Comparison of ENCODE assay signal across 8 cellular contexts in genomic region chr11:65026810-65027209, GRCh38. TPM values are rescaled to one million over a fixed set of nuclear protein-coding genes. Genes with fewer than 3 reads are reported as not detected.
DNase-seq lines count a peak whose midpoint lies in the region; ATAC-seq and TF ChIP-seq lines count a peak whose summit lies in the region.

No MANE protein-coding gene starts in this region.

- peak overlapping the region; percentile 69 for H3K4me2 ChIP-seq in OCI-LY3 (ENCODE audit: low read length)

- no peaks in the 10 kb centered on the region for H3K9me3 Mint-ChIP-seq in CD4-positive, CD25-positive, alpha-beta regulatory T cell

- H3K27ac Mint-ChIP-seq in CD4-positive, CD25-positive, alpha-beta regulatory T cell, result peak overlapping the region; percentile 80 to 91 (median 81)

- no peaks in the 10 kb centered on the region for H3K9me3 ChIP-seq in CD4-positive, CD25-positive, alpha-beta regulatory T cell (ENCODE audit: control insufficient read depth in 2 of 2, low read length in 2 of 2)
- H3K9me3 ChIP-seq in OCI-LY3 (ENCODE audit: insufficient read depth, low read length) (no peaks in the 10 kb centered on the region), endocrine pancreas (ENCODE audit: control insufficient read depth, low read length) (no peaks in the 10 kb centered on the region), neutrophil (no peaks in the 10 kb centered on the region)

- peak overlapping the region; percentile 84 to 98 (median 86) for H3K4me3 Mint-ChIP-seq in CD4-positive, CD25-positive, alpha-beta regulatory T cell

- H3K79me2 ChIP-seq in OCI-LY3 (ENCODE audit: low read length), result no peaks in the 10 kb centered on the region

- peaks cover 1% of the 10 kb centered on the region for H3K36me3 ChIP-seq in CD4-positive, CD25-positive, alpha-beta regulatory T cell (ENCODE audit: control insufficient read depth, insufficient read depth, low read length)
- peaks cover 6% of the 10 kb centered on the region for H3K36me3 ChIP-seq in OCI-LY3 (replicated peaks; ENCODE audit: low read depth, low read length)
- H3K36me3 ChIP-seq in endocrine pancreas (ENCODE audit: control insufficient read depth, insufficient read depth, low read length), result no peaks in the 10 kb centered on the region
- H3K36me3 ChIP-seq in neutrophil, result no peaks in the 10 kb centered on the region

- no peaks in the 10 kb centered on the region for H3K27me3 ChIP-seq in CD4-positive, CD25-positive, alpha-beta regulatory T cell (ENCODE audit: control insufficient read depth, insufficient read depth, low read length)
- no peaks in the 10 kb centered on the region for H3K27me3 ChIP-seq in OCI-LY3 (ENCODE audit: low read depth, low read length)
- no peaks in the 10 kb centered on the region for H3K27me3 ChIP-seq in endocrine pancreas (ENCODE audit: control insufficient read depth, insufficient read depth, low read length)
- no peaks in the 10 kb centered on the region for H3K27me3 ChIP-seq in neutrophil

- H3K4me1 ChIP-seq in CD4-positive, CD25-positive, alpha-beta regulatory T cell (ENCODE audit: control insufficient read depth, insufficient read depth, low read length, poor library complexity, severe bottlenecking), result peaks cover 13% of the 10 kb centered on the region
- peaks cover 13% of the 10 kb centered on the region for H3K4me1 ChIP-seq in OCI-LY3 (ENCODE audit: low read length)
- peaks cover 5% of the 10 kb centered on the region for H3K4me1 ChIP-seq in endocrine pancreas (ENCODE audit: control insufficient read depth, insufficient read depth, low read length)
- peaks cover 30 to 33% of the 10 kb centered on the region in 2 experiments for H3K4me1 ChIP-seq in neutrophil (ENCODE audit: control insufficient read depth in 1 of 2, insufficient read depth in 1 of 2, low read depth in 1 of 2, low read length in 1 of 2)

- peak overlapping the region; percentile 20 for H3K4me3 ChIP-seq in CD4-positive, CD25-positive, alpha-beta regulatory T cell (ENCODE audit: low read depth, low read length)
- H3K4me3 ChIP-seq in OCI-LY3 (ENCODE audit: low read length) (peak overlapping the region; percentile 77), endocrine pancreas (ENCODE audit: control insufficient read depth, insufficient read depth, low read length) (peak overlapping the region; percentile 50), neutrophil (ENCODE audit: low read depth in 1 of 2, low read length in 1 of 2) (peak overlapping the region; percentile 80 to 82)

- H3K36me3 Mint-ChIP-seq in CD4-positive, CD25-positive, alpha-beta regulatory T cell, result no peaks in the 10 kb centered on the region

- peak overlapping the region; percentile 95 for H2AFZ ChIP-seq in OCI-LY3 (ENCODE audit: low read depth, low read length)

- peak overlapping the region; percentile 73 for H3K27ac ChIP-seq in CD4-positive, CD25-positive, alpha-beta regulatory T cell (ENCODE audit: insufficient read depth, low read length, poor library complexity, severe bottlenecking)
- H3K27ac ChIP-seq in OCI-LY3 (ENCODE audit: low read length) (no peak overlapping the region), neutrophil (peak overlapping the region; percentile 86)

- no peaks in the 10 kb centered on the region for H4K20me1 ChIP-seq in OCI-LY3 (ENCODE audit: insufficient read depth, low read length)

- H3K9ac ChIP-seq in OCI-LY3 (ENCODE audit: low read length), result peak overlapping the region; percentile 68
- H3K9ac ChIP-seq in endocrine pancreas (ENCODE audit: control insufficient read depth, insufficient read depth, low read length), result no peak overlapping the region

- H3K4me1 Mint-ChIP-seq in CD4-positive, CD25-positive, alpha-beta regulatory T cell, result peaks cover 8 to 25% (median 20%) of the 10 kb centered on the region in 4 donors

- peaks cover 5% of the 10 kb centered on the region for H3K27me3 Mint-ChIP-seq in CD4-positive, CD25-positive, alpha-beta regulatory T cell

- TF ChIP-seq CTCF in OCI-LY3 (IDR thresholded peaks at IDR 0.05; ENCODE audit: low read depth, low read length) (no peak), neutrophil (IDR thresholded peaks at IDR 0.05) (no peak)

- ATAC-seq in CD4-positive, CD25-positive, alpha-beta regulatory T cell (ENCODE audit: low read depth in 2 of 2), result no peak

- DNase-seq in CD4-positive, CD25-positive, alpha-beta regulatory T cell, result no peak
- DNase-seq in NCI-H510A treated with DMSO at 0.1 percent for 48 hours (lab: John Stamatoyannopoulos, UW), result no peak
- DNase-seq in amygdala (lab: John Stamatoyannopoulos, UW), result no peak
- DNase-seq in DMS 273 treated with DMSO at 0.1 percent for 48 hours (lab: John Stamatoyannopoulos, UW), result no peak
- DNase-seq in activated gamma-delta T cell (lab: John Stamatoyannopoulos, UW), result no peak

RNA-seq across cellular contexts. Expression of gene SNX15, which starts 0.4 kb away (rescaled TPM):
- 17.4 TPM for total RNA-seq in CD4-positive, CD25-positive, alpha-beta regulatory T cell
- polyA plus RNA-seq in CD4-positive, CD25-positive, alpha-beta regulatory T cell, result 10 to 100 TPM in 3 of 4 donors, 1 to 10 TPM in 1; 9.4 to 15.6 (median 11.1) TPM

RNA-seq across cellular contexts. Expression of gene ARL2, which starts 12.8 kb away (rescaled TPM):
- 16.5 TPM for total RNA-seq in CD4-positive, CD25-positive, alpha-beta regulatory T cell
- 10 to 100 TPM; 57.6 to 67.6 (median 66.1) TPM for polyA plus RNA-seq in CD4-positive, CD25-positive, alpha-beta regulatory T cell

RNA-seq across cellular contexts. Expression of gene SAC3D1, which starts 14.2 kb away (rescaled TPM):
- 4.2 TPM for total RNA-seq in CD4-positive, CD25-positive, alpha-beta regulatory T cell
- 10 to 100 TPM; 11.7 to 15.3 (median 13.4) TPM for polyA plus RNA-seq in CD4-positive, CD25-positive, alpha-beta regulatory T cell

RNA-seq across cellular contexts. Expression of gene BATF2, which starts 30.0 kb away (rescaled TPM):
- not detected for total RNA-seq in CD4-positive, CD25-positive, alpha-beta regulatory T cell
- not detected for polyA plus RNA-seq in CD4-positive, CD25-positive, alpha-beta regulatory T cell

RNA-seq across cellular contexts. Expression of gene NAALADL1, which starts 31.5 kb away (rescaled TPM):
- 16.4 TPM for total RNA-seq in CD4-positive, CD25-positive, alpha-beta regulatory T cell
- polyA plus RNA-seq in CD4-positive, CD25-positive, alpha-beta regulatory T cell, result 10 to 100 TPM; 23.9 to 52.2 (median 32.3) TPM

Comparison
In these comparisons a context has a peak if more than half of its experiments do, and no peak if none do; other contexts are left out.
1. H3K4me3 ChIP-seq: peak in every context shown above with its lines; median percentile 81 in neutrophil; 77 in OCI-LY3; 50 in endocrine pancreas; 20 in CD4-positive, CD25-positive, alpha-beta regulatory T cell.